ENCODE assay signal across 1 cellular context in genomic region chr17:68290955-68291835, GRCh38.
A peak's percentile ranks its signal among the peaks of the same experiment; 100 is the strongest.
TF ChIP-seq lines count a peak whose summit lies in the region.

Gene ARSG (plus strand): TSS chr17:68291495. CDS start chr17:68307494, 15,999 bp downstream.
A gene with protein sequence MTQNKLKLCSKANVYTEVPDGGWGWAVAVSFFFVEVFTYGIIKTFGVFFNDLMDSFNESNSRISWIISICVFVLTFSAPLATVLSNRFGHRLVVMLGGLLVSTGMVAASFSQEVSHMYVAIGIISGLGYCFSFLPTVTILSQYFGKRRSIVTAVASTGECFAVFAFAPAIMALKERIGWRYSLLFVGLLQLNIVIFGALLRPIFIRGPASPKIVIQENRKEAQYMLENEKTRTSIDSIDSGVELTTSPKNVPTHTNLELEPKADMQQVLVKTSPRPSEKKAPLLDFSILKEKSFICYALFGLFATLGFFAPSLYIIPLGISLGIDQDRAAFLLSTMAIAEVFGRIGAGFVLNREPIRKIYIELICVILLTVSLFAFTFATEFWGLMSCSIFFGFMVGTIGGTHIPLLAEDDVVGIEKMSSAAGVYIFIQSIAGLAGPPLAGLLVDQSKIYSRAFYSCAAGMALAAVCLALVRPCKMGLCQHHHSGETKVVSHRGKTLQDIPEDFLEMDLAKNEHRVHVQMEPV (minus strand): TSS chr17:68291127. CDS start chr17:68278320, 12,807 bp downstream.

TF ChIP-seq in HepG2, 621 proteins besides CTCF, POLR2A, EP300 and RAD21 (continued from another document):
- TF ChIP-seq, protein P1, sequence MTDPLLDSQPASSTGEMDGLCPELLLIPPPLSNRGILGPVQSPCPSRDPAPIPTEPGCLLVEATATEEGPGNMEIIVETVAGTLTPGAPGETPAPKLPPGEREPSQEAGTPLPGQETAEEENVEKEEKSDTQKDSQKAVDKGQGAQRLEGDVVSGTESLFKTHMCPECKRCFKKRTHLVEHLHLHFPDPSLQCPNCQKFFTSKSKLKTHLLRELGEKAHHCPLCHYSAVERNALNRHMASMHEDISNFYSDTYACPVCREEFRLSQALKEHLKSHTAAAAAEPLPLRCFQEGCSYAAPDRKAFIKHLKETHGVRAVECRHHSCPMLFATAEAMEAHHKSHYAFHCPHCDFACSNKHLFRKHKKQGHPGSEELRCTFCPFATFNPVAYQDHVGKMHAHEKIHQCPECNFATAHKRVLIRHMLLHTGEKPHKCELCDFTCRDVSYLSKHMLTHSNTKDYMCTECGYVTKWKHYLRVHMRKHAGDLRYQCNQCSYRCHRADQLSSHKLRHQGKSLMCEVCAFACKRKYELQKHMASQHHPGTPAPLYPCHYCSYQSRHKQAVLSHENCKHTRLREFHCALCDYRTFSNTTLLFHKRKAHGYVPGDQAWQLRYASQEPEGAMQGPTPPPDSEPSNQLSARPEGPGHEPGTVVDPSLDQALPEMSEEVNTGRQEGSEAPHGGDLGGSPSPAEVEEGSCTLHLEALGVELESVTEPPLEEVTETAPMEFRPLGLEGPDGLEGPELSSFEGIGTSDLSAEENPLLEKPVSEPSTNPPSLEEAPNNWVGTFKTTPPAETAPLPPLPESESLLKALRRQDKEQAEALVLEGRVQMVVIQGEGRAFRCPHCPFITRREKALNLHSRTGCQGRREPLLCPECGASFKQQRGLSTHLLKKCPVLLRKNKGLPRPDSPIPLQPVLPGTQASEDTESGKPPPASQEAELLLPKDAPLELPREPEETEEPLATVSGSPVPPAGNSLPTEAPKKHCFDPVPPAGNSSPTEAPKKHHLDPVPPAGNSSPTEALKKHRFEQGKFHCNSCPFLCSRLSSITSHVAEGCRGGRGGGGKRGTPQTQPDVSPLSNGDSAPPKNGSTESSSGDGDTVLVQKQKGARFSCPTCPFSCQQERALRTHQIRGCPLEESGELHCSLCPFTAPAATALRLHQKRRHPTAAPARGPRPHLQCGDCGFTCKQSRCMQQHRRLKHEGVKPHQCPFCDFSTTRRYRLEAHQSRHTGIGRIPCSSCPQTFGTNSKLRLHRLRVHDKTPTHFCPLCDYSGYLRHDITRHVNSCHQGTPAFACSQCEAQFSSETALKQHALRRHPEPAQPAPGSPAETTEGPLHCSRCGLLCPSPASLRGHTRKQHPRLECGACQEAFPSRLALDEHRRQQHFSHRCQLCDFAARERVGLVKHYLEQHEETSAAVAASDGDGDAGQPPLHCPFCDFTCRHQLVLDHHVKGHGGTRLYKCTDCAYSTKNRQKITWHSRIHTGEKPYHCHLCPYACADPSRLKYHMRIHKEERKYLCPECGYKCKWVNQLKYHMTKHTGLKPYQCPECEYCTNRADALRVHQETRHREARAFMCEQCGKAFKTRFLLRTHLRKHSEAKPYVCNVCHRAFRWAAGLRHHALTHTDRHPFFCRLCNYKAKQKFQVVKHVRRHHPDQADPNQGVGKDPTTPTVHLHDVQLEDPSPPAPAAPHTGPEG (CRISPR knock-in tag; IDR thresholded peaks at IDR 0.05): peak; percentile 57; the same call in 1 of the 2 replicates
- TF ChIP-seq FOXM1 (CRISPR knock-in tag; IDR thresholded peaks at IDR 0.05) (0 out of 2 replicates have a peak, but pooled peaks have one; percentile 30), RXRA (CRISPR knock-in tag; IDR thresholded peaks at IDR 0.05) (peak; percentile 32; the same call in 1 of the 2 replicates), FOSL1 (CRISPR knock-in tag; IDR thresholded peaks at IDR 0.05; ENCODE audit: borderline replicate concordance) (no peak), NCOA2 (CRISPR knock-in tag; IDR thresholded peaks at IDR 0.05) (no peak)
